1 cellular context compared by ENCODE assay signal in the genomic region with DNA sequence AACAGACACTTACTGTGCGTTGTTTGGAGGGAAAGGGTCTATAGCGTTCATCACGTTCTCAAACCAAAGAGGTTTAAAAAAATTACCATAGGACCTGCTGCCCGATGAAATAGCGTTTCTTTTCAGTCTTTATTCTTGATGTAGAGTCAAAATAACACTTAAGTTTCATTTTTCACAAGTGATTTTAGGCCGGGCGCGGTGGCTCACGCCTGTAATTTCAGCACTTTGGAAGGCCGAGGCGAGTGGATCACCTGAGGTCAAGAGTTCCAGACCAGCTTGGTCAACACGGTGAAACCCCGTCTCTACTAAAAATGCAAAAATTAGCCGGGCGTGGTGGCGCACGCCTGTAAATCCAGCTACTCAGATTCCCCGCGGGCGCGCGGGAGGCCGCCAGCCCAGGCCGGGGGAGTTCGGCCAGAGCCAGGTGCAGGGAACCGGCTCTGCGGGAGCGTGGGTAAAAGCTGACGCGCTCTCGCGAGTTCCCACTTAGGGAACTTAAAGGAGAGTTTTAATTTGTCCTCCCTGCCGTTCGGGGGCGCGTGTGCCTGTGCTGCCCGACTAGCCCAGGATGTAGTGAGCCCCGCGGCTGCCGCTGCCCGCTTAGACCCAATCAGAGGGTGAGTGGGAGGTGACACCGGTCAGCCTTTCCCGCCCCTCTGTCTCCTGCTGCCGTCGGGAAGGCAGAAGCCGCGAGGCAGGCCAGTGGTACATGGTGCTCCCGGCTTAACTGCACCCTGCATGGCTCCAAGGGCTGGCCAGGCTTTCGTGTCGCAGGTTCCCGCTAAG.
TF ChIP-seq lines count a peak whose summit lies in the region.

No MANE protein-coding gene starts in this region.

TF ChIP-seq in HepG2, 621 proteins besides CTCF, POLR2A, EP300 and RAD21 (continued from another document):
- TF ChIP-seq, protein P1, sequence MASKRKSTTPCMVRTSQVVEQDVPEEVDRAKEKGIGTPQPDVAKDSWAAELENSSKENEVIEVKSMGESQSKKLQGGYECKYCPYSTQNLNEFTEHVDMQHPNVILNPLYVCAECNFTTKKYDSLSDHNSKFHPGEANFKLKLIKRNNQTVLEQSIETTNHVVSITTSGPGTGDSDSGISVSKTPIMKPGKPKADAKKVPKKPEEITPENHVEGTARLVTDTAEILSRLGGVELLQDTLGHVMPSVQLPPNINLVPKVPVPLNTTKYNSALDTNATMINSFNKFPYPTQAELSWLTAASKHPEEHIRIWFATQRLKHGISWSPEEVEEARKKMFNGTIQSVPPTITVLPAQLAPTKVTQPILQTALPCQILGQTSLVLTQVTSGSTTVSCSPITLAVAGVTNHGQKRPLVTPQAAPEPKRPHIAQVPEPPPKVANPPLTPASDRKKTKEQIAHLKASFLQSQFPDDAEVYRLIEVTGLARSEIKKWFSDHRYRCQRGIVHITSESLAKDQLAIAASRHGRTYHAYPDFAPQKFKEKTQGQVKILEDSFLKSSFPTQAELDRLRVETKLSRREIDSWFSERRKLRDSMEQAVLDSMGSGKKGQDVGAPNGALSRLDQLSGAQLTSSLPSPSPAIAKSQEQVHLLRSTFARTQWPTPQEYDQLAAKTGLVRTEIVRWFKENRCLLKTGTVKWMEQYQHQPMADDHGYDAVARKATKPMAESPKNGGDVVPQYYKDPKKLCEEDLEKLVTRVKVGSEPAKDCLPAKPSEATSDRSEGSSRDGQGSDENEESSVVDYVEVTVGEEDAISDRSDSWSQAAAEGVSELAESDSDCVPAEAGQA (IDR thresholded peaks at IDR 0.05; ENCODE audit: low read depth): no peak
- TF ChIP-seq, protein P1 (CRISPR knock-in tag; IDR thresholded peaks at IDR 0.05; ENCODE audit: borderline replicate concordance): no peak
- no peak for TF ChIP-seq PAF1 (CRISPR knock-in tag; IDR thresholded peaks at IDR 0.05)
- TF ChIP-seq, protein P2, sequence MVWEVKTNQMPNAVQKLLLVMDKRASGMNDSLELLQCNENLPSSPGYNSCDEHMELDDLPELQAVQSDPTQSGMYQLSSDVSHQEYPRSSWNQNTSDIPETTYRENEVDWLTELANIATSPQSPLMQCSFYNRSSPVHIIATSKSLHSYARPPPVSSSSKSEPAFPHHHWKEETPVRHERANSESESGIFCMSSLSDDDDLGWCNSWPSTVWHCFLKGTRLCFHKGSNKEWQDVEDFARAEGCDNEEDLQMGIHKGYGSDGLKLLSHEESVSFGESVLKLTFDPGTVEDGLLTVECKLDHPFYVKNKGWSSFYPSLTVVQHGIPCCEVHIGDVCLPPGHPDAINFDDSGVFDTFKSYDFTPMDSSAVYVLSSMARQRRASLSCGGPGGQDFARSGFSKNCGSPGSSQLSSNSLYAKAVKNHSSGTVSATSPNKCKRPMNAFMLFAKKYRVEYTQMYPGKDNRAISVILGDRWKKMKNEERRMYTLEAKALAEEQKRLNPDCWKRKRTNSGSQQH (CRISPR knock-in tag; IDR thresholded peaks at IDR 0.05; ENCODE audit: low read depth): no peak
- 0 out of 2 replicates have a peak, but pooled peaks have one; percentile 47 for TF ChIP-seq ZBTB38 (CRISPR knock-in tag; IDR thresholded peaks at IDR 0.05)
- TF ChIP-seq SNAPC2 (CRISPR knock-in tag; IDR thresholded peaks at IDR 0.05): no peak
- TF ChIP-seq KLF16 (CRISPR knock-in tag; IDR thresholded peaks at IDR 0.05): no peak
- no peak for TF ChIP-seq ZNF772 (CRISPR knock-in tag; IDR thresholded peaks at IDR 0.05)
- TF ChIP-seq NFIC (IDR thresholded peaks at IDR 0.05; ENCODE audit: low read length): no peak
